1 cellular context compared by ENCODE assay signal in the genomic region with DNA sequence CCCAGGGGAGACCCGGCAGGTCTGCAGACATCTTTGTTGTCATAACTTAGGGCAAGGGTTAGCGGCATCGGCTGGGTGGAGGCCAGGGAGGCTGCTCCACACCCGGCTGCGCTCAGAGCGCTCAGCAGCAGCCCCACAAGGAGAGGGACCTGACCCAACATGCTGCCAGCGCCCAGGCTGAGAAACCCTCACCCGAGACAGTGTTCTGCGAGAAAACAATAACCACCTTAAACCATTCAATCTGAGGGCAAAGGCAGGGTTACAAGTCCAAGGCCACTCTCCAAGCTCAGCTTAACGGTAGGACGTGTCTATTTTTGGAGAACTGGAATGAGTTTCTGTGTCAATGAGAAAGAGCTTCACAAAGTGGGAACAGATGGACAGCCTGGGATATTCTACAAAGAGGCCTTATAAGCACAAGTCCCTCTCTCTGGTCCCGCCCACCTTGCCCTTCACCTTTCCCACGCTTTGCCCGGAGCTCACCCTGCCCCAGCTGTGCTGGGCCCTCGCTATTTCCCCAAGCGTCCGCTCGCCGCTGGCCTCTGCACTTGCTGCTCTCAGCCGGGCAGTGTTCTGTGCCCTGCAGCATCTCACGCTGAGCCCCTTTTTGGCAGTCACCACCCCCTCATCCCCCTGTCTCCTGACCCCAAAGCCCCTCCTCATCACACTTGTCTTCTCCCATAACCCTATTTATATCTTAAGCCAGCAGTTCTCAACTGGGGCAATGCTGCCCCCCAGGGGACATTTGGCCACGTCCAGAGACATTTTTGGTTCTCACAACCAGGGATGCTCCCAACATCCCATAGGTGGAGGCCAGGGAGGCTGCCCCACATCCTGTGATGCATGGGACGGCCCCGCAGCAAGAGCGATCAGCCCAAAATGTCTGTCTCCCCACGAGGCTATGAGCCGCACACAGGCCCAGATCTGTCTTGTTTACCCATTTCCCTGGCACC.
TF ChIP-seq lines count a peak whose summit lies in the region.

No MANE protein-coding gene starts in this region.

TF ChIP-seq in SK-N-SH treated with all-trans-retinoic acid at 6 μM for 48 hours, 23 proteins besides CTCF, POLR2A, EP300 and RAD21 (continued from another document):
- no peak for TF ChIP-seq CSRNP3 (CRISPR knock-in tag; IDR thresholded peaks at IDR 0.05)
